ENCODE assay signal across 12 cellular contexts in genomic region chr12:54412348-54412747, GRCh38. TPM values are rescaled to one million over a fixed set of nuclear protein-coding genes. Genes with fewer than 3 reads are reported as not detected.
DNase-seq lines count a peak whose midpoint lies in the region; ATAC-seq, FAIRE-seq and TF ChIP-seq lines count a peak whose summit lies in the region.
"Had no signal": no experiment of that assay in that cellular context is flagged by ENCODE, and none has a peak within 500 bp of the region (broad histone marks: within the 10 kb centered on the region; RNA-seq: fewer than 3 reads in every experiment).

No MANE protein-coding gene starts in this region.

- peak overlapping the region; percentile 87 to 91 for H3K27ac Mint-ChIP-seq in natural killer cell

- FAIRE-seq in HepG2 (lab: Jason Lieb, UNC): no peak
- FAIRE-seq: colon had no signal

- H4K20me1 ChIP-seq in HepG2 (ENCODE audit: insufficient read depth, low read length): no peaks in the 10 kb centered on the region

- H3K4me1 ChIP-seq in liver (ENCODE audit: control insufficient read depth in 4 of 4, insufficient read depth in 4 of 4, low read length in 3 of 4) (peaks cover 18 to 69% (median 55%) of the 10 kb centered on the region in 4 donors), HepG2 (ENCODE audit: insufficient read depth, low read length) (peaks cover 8% of the 10 kb centered on the region)
- peaks cover 59% of the 10 kb centered on the region for H3K4me1 ChIP-seq in effector memory CD4-positive, alpha-beta T cell (ENCODE audit: control insufficient read depth, insufficient read depth, low read length, poor library complexity, severe bottlenecking)
- H3K4me1 ChIP-seq: Caco-2 had no signal

- intact Hi-C loops in HepG2 (cut with micrococcal nuclease; ENCODE audit: unreplicated experiment) (no loop called here), natural killer cell (cut with micrococcal nuclease) (no loop called here)

- peak overlapping the region; percentile 37 to 76 for H3K27ac ChIP-seq in liver (ENCODE audit: low read depth in 1 of 2, low read length in 2 of 2)
- no peak overlapping the region for H3K27ac ChIP-seq in HepG2 (ENCODE audit: extremely low read length, insufficient read depth, low read length)
- peak overlapping the region; percentile 97 for H3K27ac ChIP-seq in effector memory CD4-positive, alpha-beta T cell (ENCODE audit: insufficient read depth, low read length, poor library complexity, severe bottlenecking)

- no peak overlapping the region for H2AFZ ChIP-seq in HepG2 (ENCODE audit: low read length)

- peaks cover 1% of the 10 kb centered on the region for H3K36me3 Mint-ChIP-seq in natural killer cell

- H3K36me3 ChIP-seq in liver (ENCODE audit: control insufficient read depth in 4 of 4, insufficient read depth in 3 of 4, low read depth in 1 of 4, low read length in 3 of 4): peaks cover 3 to 15% (median 9%) of the 10 kb centered on the region in 4 donors
- H3K36me3 ChIP-seq in HepG2 (replicated peaks in 1 of 2; ENCODE audit: control insufficient read depth in 1 of 2, insufficient read depth in 2 of 2, low read length in 2 of 2): no peaks in the 10 kb centered on the region
- peaks cover 30% of the 10 kb centered on the region for H3K36me3 ChIP-seq in effector memory CD4-positive, alpha-beta T cell (ENCODE audit: control insufficient read depth, insufficient read depth, low read length)

- no peak for TF ChIP-seq POLR2A in HepG2 (IDR thresholded peaks at IDR 0.05; ENCODE audit: insufficient read depth in 1 of 2, low read depth in 2 of 2, low read length in 2 of 2)

- peak overlapping the region; percentile 72 for H3K4me3 Mint-ChIP-seq in natural killer cell

- no peak overlapping the region for H3K4me3 ChIP-seq in liver (ENCODE audit: low read depth in 1 of 3, low read length in 3 of 3)
- H3K4me3 ChIP-seq in HepG2 (replicated peaks in 1 of 3; ENCODE audit: insufficient read depth in 1 of 3, low read depth in 2 of 3, low read length in 3 of 3): no peak overlapping the region
- peak overlapping the region; percentile 53 for H3K4me3 ChIP-seq in effector memory CD4-positive, alpha-beta T cell (ENCODE audit: insufficient read depth, low read depth, low read length, poor library complexity, severe bottlenecking)

- POLR2A ChIA-PET in HepG2 (lab: Yijun Ruan, JAX): no interaction called here

- no TSS peak for BruUV-seq in HepG2 (replicated peaks; lab: Mats Ljungman, UMichigan)

- TF ChIP-seq CTCF in liver (IDR thresholded peaks at IDR 0.05; ENCODE audit: low read depth, low read length, missing input control) (no peak), HepG2 (CRISPR knock-in tag; IDR thresholded peaks at IDR 0.05) (no peak), natural killer cell (IDR thresholded peaks at IDR 0.05) (no peak)

- TF ChIP-seq RAD21 in liver (IDR thresholded peaks at IDR 0.05): no peak
- TF ChIP-seq RAD21 in HepG2 (CRISPR knock-in tag; IDR thresholded peaks at IDR 0.05): no peak

- no peaks in the 10 kb centered on the region for H3K9me3 ChIP-seq in liver (ENCODE audit: control insufficient read depth in 4 of 4, low read length in 3 of 4)
- H3K9me3 ChIP-seq in HepG2 (ENCODE audit: low read length): no peaks in the 10 kb centered on the region
- no peaks in the 10 kb centered on the region for H3K9me3 ChIP-seq in effector memory CD4-positive, alpha-beta T cell (ENCODE audit: control insufficient read depth, low read length)
- H3K9me3 ChIP-seq: Caco-2 had no signal

- H3K9ac ChIP-seq in liver (ENCODE audit: low read depth in 1 of 2, low read length in 2 of 2) (no peak overlapping the region), HepG2 (ENCODE audit: insufficient read depth, low read depth, low read length) (no peak overlapping the region)

- ATAC-seq in HepG2 (no peak), natural killer cell (no peak), GM18873 (IDR thresholded peaks at IDR 0.05; ENCODE audit: low FRiP score, unreplicated experiment) (no peak)

- 77% methylated on average over 4 of the region's 4 CpGs for WGBS in liver
- WGBS in HepG2 (ENCODE audit: low lambda C conversion rate): 21% methylated on average over 3 of the region's 4 CpGs

- H3K9me3 Mint-ChIP-seq in natural killer cell: no peaks in the 10 kb centered on the region

- no peak overlapping the region for H3K4me2 ChIP-seq in HepG2 (ENCODE audit: low read depth, low read length)

- no peak for TF ChIP-seq EP300 in HepG2 (IDR thresholded peaks at IDR 0.05; ENCODE audit: low read depth in 2 of 2, low read length in 2 of 2)
- TF ChIP-seq EP300 in HepG2 (CRISPR knock-in tag; IDR thresholded peaks at IDR 0.05; ENCODE audit: borderline replicate concordance): no peak

- H3K27me3 ChIP-seq in liver (ENCODE audit: control insufficient read depth in 4 of 4, insufficient read depth in 4 of 4, low read length in 3 of 4) (no peaks in the 10 kb centered on the region), HepG2 (ENCODE audit: control insufficient read depth in 1 of 2, insufficient read depth in 2 of 2, low read length in 2 of 2) (peaks cover 11 to 12% of the 10 kb centered on the region in 2 experiments; a peak in 3 of 5 replicates)
- H3K27me3 ChIP-seq in effector memory CD4-positive, alpha-beta T cell (replicated peaks; ENCODE audit: control insufficient read depth, insufficient read depth, low read length, poor library complexity, severe bottlenecking): no peaks in the 10 kb centered on the region

- CTCF ChIA-PET in HepG2 (lab: Yijun Ruan, JAX; ENCODE audit: low intra/inter-chr PET ratio, low total read pairs): no interaction called here

- DNase-seq in HepG2 (ENCODE audit: low spot score) (no peak), natural killer cell (no peak), germinal center (ENCODE audit: low spot score) (no peak)
- no peak for DNase-seq in effector memory CD4-positive, alpha-beta T cell
- no peak for DNase-seq in stimulated activated CD4-positive, alpha-beta T cell treated with anti-CD3 and anti-CD28 coated beads, Interleukin-4, amount 100 ng/mL, for 1 hour
- no peak for DNase-seq in stimulated activated naive CD4-positive, alpha-beta T cell treated with Interleukin-2 at 50 U/mL for 16 hours (lab: John Stamatoyannopoulos, UW)
- DNase-seq: Caco-2, kidney glomerular epithelial cell, NCI-H524 treated with DMSO at 0.1 percent for 48 hours had no signal

- H3K79me2 ChIP-seq in HepG2 (ENCODE audit: insufficient read depth, low read length): no peaks in the 10 kb centered on the region

- in situ Hi-C loops in HepG2 (cut with HindIII; ENCODE audit: extremely low pct_ligation_motif_present, low pct_unique_long_range_greater_than_20kb): no loop called here

- peaks cover 53 to 83% of the 10 kb centered on the region in 2 donors for H3K4me1 Mint-ChIP-seq in natural killer cell

- H3K27me3 Mint-ChIP-seq in natural killer cell (ENCODE audit: low read depth in 2 of 2): no peaks in the 10 kb centered on the region

RNA-seq across cellular contexts. Expression of gene ITGA5, which starts 6.7 kb away (rescaled TPM):
- 10 to 100 TPM; 52.2 to 60.7 TPM for total RNA-seq in liver
- 10 to 100 TPM; 26.6 to 27.1 TPM for polyA plus RNA-seq in liver
- 0.20 and 0.28 TPM in 2 replicates for total RNA-seq in HepG2 (2016; rRNA removed; fragmentation: Illumina TruSeq; extraction: Trizol)
- total RNA-seq in HepG2 (2016; cell fraction: cytosol; rRNA removed; fragmentation: Illumina TruSeq; extraction: Trizol; ENCODE audit: low read depth): not detected in 2 replicates
- 0.17 TPM in 1 of 2 replicates, not detected in the other for total RNA-seq in HepG2 (2016; cell fraction: insoluble cytoplasmic fraction; rRNA removed; fragmentation: Illumina TruSeq; extraction: Trizol)
- 0.34 TPM in 1 of 2 replicates, not detected in the other for total RNA-seq in HepG2 (2016; cell fraction: membrane; rRNA removed; fragmentation: Illumina TruSeq; extraction: Trizol)
- total RNA-seq in HepG2 (2016; cell fraction: nucleus; rRNA removed; fragmentation: Illumina TruSeq; extraction: Trizol): 0.28 and 0.78 TPM in 2 replicates
- 0.40 and 0.52 TPM in 2 replicates for polyA plus RNA-seq in HepG2 (2011; rRNA removed)
- polyA plus RNA-seq in HepG2 (2011; cell fraction: cytosol; rRNA removed): 0.18 and 0.23 TPM in 2 replicates
- 0.45 and 0.80 TPM in 2 replicates for polyA plus RNA-seq in HepG2 (2011; cell fraction: nucleus; rRNA removed)
- 0.12 TPM in 1 of 2 replicates, not detected in the other for polyA plus RNA-seq in HepG2 (2012)
- not detected in 2 replicates for polyA plus RNA-seq in HepG2 (2016; cell fraction: cytosol; fragmentation: Illumina TruSeq; extraction: Trizol; ENCODE audit: low read depth)
- 0.04 and 0.12 TPM in 2 replicates for polyA plus RNA-seq in HepG2 (2016; cell fraction: insoluble cytoplasmic fraction; fragmentation: Illumina TruSeq; extraction: Trizol; ENCODE audit: low read depth)
- polyA plus RNA-seq in HepG2 (2016; cell fraction: membrane; fragmentation: Illumina TruSeq; extraction: Trizol; ENCODE audit: low read depth): not detected in 2 replicates
- polyA plus RNA-seq in HepG2 (2016; cell fraction: nucleus; fragmentation: Illumina TruSeq; extraction: Trizol; ENCODE audit: insufficient read depth, low read depth): 0.46 and 0.53 TPM in 2 replicates
- polyA minus RNA-seq in HepG2 (2011; rRNA and poly(A)+ RNA removed; ENCODE audit: low replicate concordance): 0.34 and 75.5 TPM in 2 replicates
- 0.53 and 0.99 TPM in 2 replicates for polyA minus RNA-seq in HepG2 (2011; cell fraction: cytosol; rRNA and poly(A)+ RNA removed)
- polyA minus RNA-seq in HepG2 (2011; cell fraction: nucleus; rRNA and poly(A)+ RNA removed): 0.52 and 1.2 TPM in 2 replicates
- 100 to 1,000 TPM; 177 to 232 (median 207) TPM for total RNA-seq in natural killer cell

RNA-seq across cellular contexts. Expression of gene ZNF385A, which starts 27.8 kb away (rescaled TPM):
- total RNA-seq in liver (1 to 10 TPM; 2.8 to 4.0 TPM), HepG2 (2016; rRNA removed; fragmentation: Illumina TruSeq; extraction: Trizol) (0.44 and 0.49 TPM in 2 replicates), natural killer cell (1 to 10 TPM; 5.4 to 9.8 (median 8.9) TPM)
- polyA plus RNA-seq in liver (1 to 10 TPM; 2.5 to 2.8 TPM), HepG2 (2011; rRNA removed) (0.31 and 0.67 TPM in 2 replicates)
- total RNA-seq in HepG2 (2016; cell fraction: cytosol; rRNA removed; fragmentation: Illumina TruSeq; extraction: Trizol; ENCODE audit: low read depth): 0.30 and 0.53 TPM in 2 replicates
- total RNA-seq in HepG2 (2016; cell fraction: insoluble cytoplasmic fraction; rRNA removed; fragmentation: Illumina TruSeq; extraction: Trizol): 0.26 and 0.39 TPM in 2 replicates
- total RNA-seq in HepG2 (2016; cell fraction: membrane; rRNA removed; fragmentation: Illumina TruSeq; extraction: Trizol): 1.4 and 1.8 TPM in 2 replicates
- total RNA-seq in HepG2 (2016; cell fraction: nucleus; rRNA removed; fragmentation: Illumina TruSeq; extraction: Trizol): 0.44 and 0.93 TPM in 2 replicates
- polyA plus RNA-seq in HepG2 (2011; cell fraction: cytosol; rRNA removed): 0.23 and 0.43 TPM in 2 replicates
- 0.56 and 0.66 TPM in 2 replicates for polyA plus RNA-seq in HepG2 (2011; cell fraction: nucleus; rRNA removed)
- polyA plus RNA-seq in HepG2 (2012): 1.2 and 1.3 TPM in 2 replicates
- 3.9 and 4.1 TPM in 2 replicates for polyA plus RNA-seq in HepG2 (2016; cell fraction: cytosol; fragmentation: Illumina TruSeq; extraction: Trizol; ENCODE audit: low read depth)
- 2.8 and 3.3 TPM in 2 replicates for polyA plus RNA-seq in HepG2 (2016; cell fraction: insoluble cytoplasmic fraction; fragmentation: Illumina TruSeq; extraction: Trizol; ENCODE audit: low read depth)
- polyA plus RNA-seq in HepG2 (2016; cell fraction: membrane; fragmentation: Illumina TruSeq; extraction: Trizol; ENCODE audit: low read depth): 8.1 and 9.0 TPM in 2 replicates
- polyA plus RNA-seq in HepG2 (2016; cell fraction: nucleus; fragmentation: Illumina TruSeq; extraction: Trizol; ENCODE audit: insufficient read depth, low read depth): 2.5 and 4.2 TPM in 2 replicates
- polyA minus RNA-seq in HepG2 (2011; rRNA and poly(A)+ RNA removed; ENCODE audit: low replicate concordance): 0.50 and 6.8 TPM in 2 replicates
- polyA minus RNA-seq in HepG2 (2011; cell fraction: cytosol; rRNA and poly(A)+ RNA removed): 0.70 and 1.5 TPM in 2 replicates
- not detected in 2 replicates for polyA minus RNA-seq in HepG2 (2011; cell fraction: nucleus; rRNA and poly(A)+ RNA removed)

RNA-seq across cellular contexts. Expression of gene GPR84, which starts 48.1 kb away (rescaled TPM):
- under 1 TPM; 0.33 to 0.37 TPM for total RNA-seq in liver
- under 1 TPM in 1 of 2 donors, not detected in 1; 0.09 TPM for polyA plus RNA-seq in liver
- total RNA-seq in HepG2 (2016; rRNA removed; fragmentation: Illumina TruSeq; extraction: Trizol): not detected in 2 replicates
- not detected in 2 replicates for total RNA-seq in HepG2 (2016; cell fraction: cytosol; rRNA removed; fragmentation: Illumina TruSeq; extraction: Trizol; ENCODE audit: low read depth)
- not detected in 2 replicates for total RNA-seq in HepG2 (2016; cell fraction: insoluble cytoplasmic fraction; rRNA removed; fragmentation: Illumina TruSeq; extraction: Trizol)
- not detected in 2 replicates for total RNA-seq in HepG2 (2016; cell fraction: membrane; rRNA removed; fragmentation: Illumina TruSeq; extraction: Trizol)
- total RNA-seq in HepG2 (2016; cell fraction: nucleus; rRNA removed; fragmentation: Illumina TruSeq; extraction: Trizol): not detected in 2 replicates
- polyA plus RNA-seq in HepG2 (2011; rRNA removed): not detected in 2 replicates
- not detected in 2 replicates for polyA plus RNA-seq in HepG2 (2011; cell fraction: cytosol; rRNA removed)
- not detected in 2 replicates for polyA plus RNA-seq in HepG2 (2011; cell fraction: nucleus; rRNA removed)
- polyA plus RNA-seq in HepG2 (2012): not detected in 2 replicates
- not detected in 2 replicates for polyA plus RNA-seq in HepG2 (2016; cell fraction: cytosol; fragmentation: Illumina TruSeq; extraction: Trizol; ENCODE audit: low read depth)
- not detected in 2 replicates for polyA plus RNA-seq in HepG2 (2016; cell fraction: insoluble cytoplasmic fraction; fragmentation: Illumina TruSeq; extraction: Trizol; ENCODE audit: low read depth)
- not detected in 2 replicates for polyA plus RNA-seq in HepG2 (2016; cell fraction: membrane; fragmentation: Illumina TruSeq; extraction: Trizol; ENCODE audit: low read depth)
- polyA plus RNA-seq in HepG2 (2016; cell fraction: nucleus; fragmentation: Illumina TruSeq; extraction: Trizol; ENCODE audit: insufficient read depth, low read depth): not detected in 2 replicates
- not detected in 2 replicates for polyA minus RNA-seq in HepG2 (2011; rRNA and poly(A)+ RNA removed; ENCODE audit: low replicate concordance)
- polyA minus RNA-seq in HepG2 (2011; cell fraction: cytosol; rRNA and poly(A)+ RNA removed): not detected in 2 replicates
- not detected in 2 replicates for polyA minus RNA-seq in HepG2 (2011; cell fraction: nucleus; rRNA and poly(A)+ RNA removed)
- 1 to 10 TPM in 1 of 3 donors, under 1 TPM in 2; 0.45 to 4.9 (median 0.59) TPM for total RNA-seq in natural killer cell
- total RNA-seq: Caco-2 had no signal

Comparison
In these comparisons a context has a peak if more than half of its experiments do, and no peak if none do; other contexts are left out.
1. RNA of gene ITGA5, which starts 6.7 kb away (total RNA-seq): 177 to 232 TPM in natural killer cell and 52.2 to 60.7 TPM in liver; 0.17 to 0.78 TPM in HepG2; every median in the first group is over 10 times any median in the second.